In the genomic region with DNA sequence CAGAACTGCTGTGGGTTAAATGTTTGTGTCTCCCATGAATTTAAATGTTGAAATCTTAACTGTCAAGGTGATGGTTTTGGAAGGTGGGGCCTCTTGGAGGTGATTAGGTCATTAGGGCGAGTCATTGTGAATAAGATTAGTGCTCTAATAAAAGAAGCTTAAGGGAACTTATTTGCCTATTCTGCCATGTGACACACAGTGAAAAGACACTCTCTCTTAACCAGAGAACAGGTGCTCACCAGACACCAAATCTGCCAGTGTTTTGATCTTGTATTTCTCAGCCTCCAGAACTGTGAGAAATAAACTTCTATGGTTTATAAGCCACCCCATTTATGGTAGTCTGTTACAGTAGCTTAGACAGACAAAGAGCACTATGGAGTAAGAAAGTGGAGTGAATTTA, we compare ENCODE assay signal across 17 cellular contexts.
"Had no signal": no experiment of that assay in that cellular context is flagged by ENCODE, and none has a peak within 500 bp of the region (broad histone marks: within the 10 kb centered on the region; RNA-seq: fewer than 3 reads in every experiment).

No MANE protein-coding gene starts in this region.

- H3K4me1 ChIP-seq: colonic mucosa, foreskin keratinocyte, heart right ventricle had no signal

- H3K27ac Mint-ChIP-seq: mesothelial cell of epicardium, natural killer cell, type B pancreatic cell had no signal

- H3K4me3 Mint-ChIP-seq: mesothelial cell of epicardium, natural killer cell, neural crest cell, type B pancreatic cell had no signal

- DNase-seq: colonic mucosa; dermis blood vessel endothelial cell; erythroblast; foreskin keratinocyte; heart right ventricle; hypothalamus; kidney glomerular epithelial cell; natural killer cell; posterior cingulate gyrus; stimulated activated CD4-positive, alpha-beta T cell treated with anti-CD3 and anti-CD28 coated beads, Interleukin-2, amount 100 ng/mL, for 24 hours; stimulated activated CD4-positive, alpha-beta T cell treated with anti-CD3 and anti-CD28 coated beads, Interleukin-4, amount 100 ng/mL, for 4 hours; stimulated activated naive CD4-positive, alpha-beta T cell treated with Interleukin-2 at 50 U/mL for 16 hours had no signal

- H3K4me3 ChIP-seq: colonic mucosa, heart right ventricle had no signal

- H3K9me3 Mint-ChIP-seq: type B pancreatic cell had no signal

- H3K27me3 ChIP-seq: colonic mucosa, foreskin keratinocyte, heart right ventricle had no signal

- H3K9me3 ChIP-seq: colonic mucosa had no signal

- H3K36me3 ChIP-seq: colonic mucosa, heart right ventricle had no signal

- ATAC-seq: foreskin keratinocyte, heart right ventricle, left lobe of liver, natural killer cell, sciatic nerve had no signal

- H3K4me1 Mint-ChIP-seq: mesothelial cell of epicardium, natural killer cell, neural crest cell had no signal

- H3K36me3 Mint-ChIP-seq: mesothelial cell of epicardium, natural killer cell, type B pancreatic cell had no signal

- H3K27ac ChIP-seq: colonic mucosa, foreskin keratinocyte, heart right ventricle had no signal
